In genomic region chr10:30133198-30133597, GRCh38 we compare ENCODE assay signal across 21 cellular contexts.
"Had no signal": no experiment of that assay in that cellular context is flagged by ENCODE, and none has a peak within 500 bp of the region (broad histone marks: within the 10 kb centered on the region; RNA-seq: fewer than 3 reads in every experiment).

No MANE protein-coding gene starts in this region.

- H3K4me3 Mint-ChIP-seq: mesothelial cell of epicardium had no signal

- H3K36me3 Mint-ChIP-seq: mesothelial cell of epicardium had no signal

- DNase-seq: dermis blood vessel endothelial cell; dorsolateral prefrontal cortex; effector CD4-positive, alpha-beta T cell; effector memory CD4-positive, alpha-beta T cell; erythroblast; esophagus squamous epithelium; foreskin fibroblast; foreskin melanocyte; gastrocnemius medialis; glutamatergic neuron; head of caudate nucleus; heart right ventricle; hippocampal formation; left cardiac atrium; left lung; left ventricle myocardium superior; lower lobe of right lung; mesenchymal stem cell; mucosa of descending colon had no signal

- H3K9me3 Mint-ChIP-seq: mesothelial cell of epicardium had no signal

- ATAC-seq: esophagus mucosa, gastrocnemius medialis, heart right ventricle, left cardiac atrium, left lung, left ventricle myocardium superior, lower lobe of right lung, mucosa of descending colon had no signal

- H3K27ac Mint-ChIP-seq: mesothelial cell of epicardium had no signal
